In genomic region chr22:36873614-36874308, GRCh38 we compare ENCODE assay signal across 8 cellular contexts. TPM values are rescaled to one million over a fixed set of nuclear protein-coding genes. Genes with fewer than 3 reads are reported as not detected.
DNase-seq lines count a peak whose midpoint lies in the region; ATAC-seq and TF ChIP-seq lines count a peak whose summit lies in the region.

No MANE protein-coding gene starts in this region.

- no peaks in the 10 kb centered on the region for H3K27me3 ChIP-seq in GM23338 (ENCODE audit: insufficient read depth)

- no peaks in the 10 kb centered on the region for H3K36me3 Mint-ChIP-seq in GM23338 (ENCODE audit: low read depth)
- H3K36me3 Mint-ChIP-seq in activated CD4-positive, alpha-beta T cell treated with anti-CD3 and anti-CD28 coated beads, Interleukin-2, amount 10 ng/mL, durations not matched to agents 7 days and 5 days (ENCODE audit: low read depth), result peaks cover 33% of the 10 kb centered on the region

- H4K20me1 ChIP-seq in GM23338 (replicated peaks; ENCODE audit: insufficient read depth), result no peaks in the 10 kb centered on the region

- no peak overlapping the region for H3K4me3 ChIP-seq in GM23338

- H3K4me1 Mint-ChIP-seq in GM23338, result peaks cover 7% of the 10 kb centered on the region; the same call in 2 of the 3 replicates
- H3K4me1 Mint-ChIP-seq in activated CD4-positive, alpha-beta T cell treated with anti-CD3 and anti-CD28 coated beads, Interleukin-2, amount 10 ng/mL, durations not matched to agents 7 days and 5 days, result peaks cover 25% of the 10 kb centered on the region

- no peaks in the 10 kb centered on the region for H3K36me3 ChIP-seq in GM23338 (ENCODE audit: insufficient read depth)

- no peak overlapping the region for H3K4me2 ChIP-seq in GM23338

- H3K27ac ChIP-seq in GM23338 (ENCODE audit: low read depth), result no peak overlapping the region

- 0 out of 2 replicates have a peak, but pooled peaks cover 3% of the 10 kb centered on the region for H3K9me2 ChIP-seq in GM23338 (ENCODE audit: insufficient read depth)

- H3K4me3 Mint-ChIP-seq in GM23338, result no peak overlapping the region
- no peak overlapping the region for H3K4me3 Mint-ChIP-seq in activated CD4-positive, alpha-beta T cell treated with anti-CD3 and anti-CD28 coated beads, Interleukin-2, amount 10 ng/mL, durations not matched to agents 7 days and 5 days

- no peaks in the 10 kb centered on the region for H3K4me1 ChIP-seq in GM23338 (ENCODE audit: insufficient read depth)

- peaks cover 8% of the 10 kb centered on the region; the same call in 2 of the 3 replicates for H3K9me3 Mint-ChIP-seq in GM23338
- H3K9me3 Mint-ChIP-seq in activated CD4-positive, alpha-beta T cell treated with anti-CD3 and anti-CD28 coated beads, Interleukin-2, amount 10 ng/mL, durations not matched to agents 7 days and 5 days, result no peaks in the 10 kb centered on the region

- peak; percentile 77 for ATAC-seq in GM23338

- POLR2A ChIA-PET in activated CD4-positive, alpha-beta T cell treated with anti-CD3 and anti-CD28 coated beads, Interleukin-2, amount 10 ng/mL, durations not matched to agents 7 days and 5 days (lab: Charles Lee), result no interaction called here

- H3K27me3 Mint-ChIP-seq in GM23338 (ENCODE audit: insufficient read depth, low read depth, poor library complexity), result peaks cover 18% of the 10 kb centered on the region
- no peaks in the 10 kb centered on the region for H3K27me3 Mint-ChIP-seq in activated CD4-positive, alpha-beta T cell treated with anti-CD3 and anti-CD28 coated beads, Interleukin-2, amount 10 ng/mL, durations not matched to agents 7 days and 5 days

- no peak overlapping the region for H3K27ac Mint-ChIP-seq in GM23338
- H3K27ac Mint-ChIP-seq in activated CD4-positive, alpha-beta T cell treated with anti-CD3 and anti-CD28 coated beads, Interleukin-2, amount 10 ng/mL, durations not matched to agents 7 days and 5 days, result peak overlapping the region; percentile 87

- peak; percentile 51 for DNase-seq in activated CD4-positive, alpha-beta T cell treated with anti-CD3 and anti-CD28 coated beads for 48 hours
- no peak for DNase-seq in activated CD4-positive, alpha-beta T cell treated with anti-CD3 and anti-CD28 coated beads, Interleukin-2, amount 50 U/mL, for 1 hour
- DNase-seq in GM23338 (ENCODE audit: low spot score) (peak; percentile 56), LHCN-M2 (ENCODE audit: low read depth) (peak; percentile 34), fibroblast of gingiva (ENCODE audit: low read depth) (peak; percentile 62), non-pigmented ciliary epithelial cell (ENCODE audit: low read depth) (peak; percentile 20), NCI-H510A (lab: John Stamatoyannopoulos, UW) (no peak)
- peak; percentile 22 for DNase-seq in activated CD4-positive, alpha-beta T cell treated with anti-CD3 and anti-CD28 coated beads, Interleukin-2, amount 10 ng/mL, durations not matched to agents 7 days and 5 days

- TF ChIP-seq CTCF in GM23338 (conservative IDR thresholded peaks at IDR 0.05; ENCODE audit: low read depth in 2 of 2), result peak; percentile 47 to 72

- CTCF ChIA-PET in activated CD4-positive, alpha-beta T cell treated with anti-CD3 and anti-CD28 coated beads, Interleukin-2, amount 10 ng/mL, durations not matched to agents 7 days and 5 days (lab: Charles Lee), result interaction anchor here (1.0 to 1.8 kb wide), 5 partner anchors 8 to 21 kb away, joined by 3 to 9 read pairs (median 4); partner anchors contain the start of gene NCF4

- H3F3A ChIP-seq in GM23338 (replicated peaks; ENCODE audit: low read depth), result no peaks in the 10 kb centered on the region

- H2AFZ ChIP-seq in GM23338, result 0 out of 2 replicates have a peak overlapping the region, but pooled peaks have one; percentile 38

- H3K79me2 ChIP-seq in GM23338 (replicated peaks; ENCODE audit: insufficient read depth), result no peaks in the 10 kb centered on the region

TF ChIP-seq in GM23338, 12 proteins besides CTCF, POLR2A, EP300 and RAD21 (continues in another document):
- TF ChIP-seq CREB1 (CRISPR knock-in tag; IDR thresholded peaks at IDR 0.05; ENCODE audit: low read depth), result no peak
- no peak for TF ChIP-seq POLR2AphosphoS5 (IDR thresholded peaks at IDR 0.05; ENCODE audit: low read depth)
- no peak for TF ChIP-seq ETS1 (IDR thresholded peaks at IDR 0.05)
- TF ChIP-seq ZNF462 (CRISPR knock-in tag; IDR thresholded peaks at IDR 0.05), result no peak

RNA-seq across cellular contexts. Expression of gene NCF4, which starts 13.0 kb away (rescaled TPM):
- total RNA-seq in GM23338 (2014; rRNA removed; shearing (Covaris generic)), result not detected in 2 replicates
- polyA plus RNA-seq in GM23338 (2016; fragmentation: Nextera tagmentation; extraction: Ambion mirVana), result not detected in 2 replicates
- total RNA-seq in LHCN-M2 (2014; rRNA removed), result not detected in 2 replicates
- polyA plus RNA-seq in LHCN-M2 (2012), result not detected
- total RNA-seq in activated CD4-positive, alpha-beta T cell treated with anti-CD3 and anti-CD28 coated beads, Interleukin-2, amount 10 ng/mL, durations not matched to agents 7 days and 5 days, result 10 to 100 TPM; 22.7 to 23.3 TPM

RNA-seq across cellular contexts. Expression of gene CSF2RB, which starts 39.7 kb away (rescaled TPM):
- not detected in 2 replicates for total RNA-seq in GM23338 (2014; rRNA removed; shearing (Covaris generic))
- not detected in 2 replicates for polyA plus RNA-seq in GM23338 (2016; fragmentation: Nextera tagmentation; extraction: Ambion mirVana)
- not detected in 2 replicates for total RNA-seq in LHCN-M2 (2014; rRNA removed)
- polyA plus RNA-seq in LHCN-M2 (2012), result 0.11 TPM
- under 1 TPM; 0.58 to 0.67 TPM for total RNA-seq in activated CD4-positive, alpha-beta T cell treated with anti-CD3 and anti-CD28 coated beads, Interleukin-2, amount 10 ng/mL, durations not matched to agents 7 days and 5 days

RNA-seq across cellular contexts. Expression of gene PVALB, which starts 56.9 kb away (rescaled TPM):
- not detected in 2 replicates for total RNA-seq in GM23338 (2014; rRNA removed; shearing (Covaris generic))
- polyA plus RNA-seq in GM23338 (2016; fragmentation: Nextera tagmentation; extraction: Ambion mirVana), result 7.9 and 8.6 TPM in 2 replicates
- not detected in 2 replicates for total RNA-seq in LHCN-M2 (2014; rRNA removed)
- not detected for polyA plus RNA-seq in LHCN-M2 (2012)
- total RNA-seq in activated CD4-positive, alpha-beta T cell treated with anti-CD3 and anti-CD28 coated beads, Interleukin-2, amount 10 ng/mL, durations not matched to agents 7 days and 5 days, result not detected

Comparison
In these comparisons a context has a peak if more than half of its experiments do, and no peak if none do; other contexts are left out.
1. DNase-seq: peak in activated CD4-positive, alpha-beta T cell treated with anti-CD3 and anti-CD28 coated beads for 48 hours (single experiment), GM23338 (single experiment), LHCN-M2 (single experiment), activated CD4-positive, alpha-beta T cell treated with anti-CD3 and anti-CD28 coated beads, Interleukin-2, amount 10 ng/mL, durations not matched to agents 7 days and 5 days (single experiment), fibroblast of gingiva (single experiment) and non-pigmented ciliary epithelial cell (single experiment); none in activated CD4-positive, alpha-beta T cell treated with anti-CD3 and anti-CD28 coated beads, Interleukin-2, amount 50 U/mL, for 1 hour (single experiment) and NCI-H510A (single experiment).
2. RNA of gene NCF4, which starts 13.0 kb away (total RNA-seq): 22.7 to 23.3 TPM in activated CD4-positive, alpha-beta T cell treated with anti-CD3 and anti-CD28 coated beads, Interleukin-2, amount 10 ng/mL, durations not matched to agents 7 days and 5 days; not detected in GM23338 and not detected in LHCN-M2; every median in the first group is over 10 times any median in the second.